ENCODE assay signal across 8 cellular contexts in the genomic region with DNA sequence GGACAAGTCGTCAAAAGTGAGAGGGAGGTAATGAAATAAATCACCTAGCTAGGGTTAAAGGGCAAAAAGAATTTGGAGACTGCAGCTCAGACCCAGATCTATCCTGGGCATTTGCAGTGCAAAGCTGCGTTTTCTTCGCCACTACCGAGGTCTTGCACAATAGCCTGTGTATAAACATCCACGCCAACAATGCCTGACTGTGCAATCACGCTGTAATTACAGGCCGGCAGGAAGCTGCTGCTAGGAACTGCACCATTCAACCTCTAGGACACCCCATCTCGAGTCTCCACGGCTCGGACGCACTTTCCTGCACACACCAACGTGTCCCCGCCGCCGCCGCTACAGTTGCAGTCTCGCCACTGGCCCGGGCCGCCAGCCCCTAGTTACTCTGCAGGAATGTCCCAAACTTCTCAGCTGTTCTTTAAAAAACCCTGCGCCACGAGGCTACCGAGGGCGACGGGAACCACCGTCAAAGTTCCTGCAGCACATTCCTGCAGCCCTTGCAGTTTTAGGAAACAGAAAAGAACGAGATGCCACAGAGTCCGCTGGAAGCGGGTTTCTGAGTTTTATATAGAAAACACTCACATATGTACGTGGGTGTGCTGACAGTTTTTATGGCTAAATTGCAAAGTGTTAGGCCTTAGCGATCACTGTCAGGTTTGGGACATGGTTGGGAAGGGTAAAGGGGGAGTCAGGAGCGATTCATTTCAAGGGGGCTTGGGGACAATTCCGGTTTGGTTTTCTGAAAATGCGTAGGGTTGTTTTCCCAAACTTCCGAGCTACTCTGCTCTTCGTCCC.
A peak's percentile ranks its signal among the peaks of the same experiment; 100 is the strongest.
DNase-seq lines count a peak whose midpoint lies in the region; ATAC-seq and TF ChIP-seq lines count a peak whose summit lies in the region.

No MANE protein-coding gene starts in this region.

- POLR2A ChIA-PET in activated naive CD8-positive, alpha-beta T cell treated with anti-CD3 and anti-CD28 coated beads, Interleukin-2, amount 10 ng/mL, durations not matched to agents 7 days and 5 days (lab: Charles Lee): interaction anchor here (0.5 to 6.8 kb wide), 21 partner anchors 10 to 1641 kb away, joined by 3 to 263 read pairs (median 5); a partner anchor contains a TSS

- H3K36me3 Mint-ChIP-seq in activated naive CD8-positive, alpha-beta T cell treated with anti-CD3 and anti-CD28 coated beads, Interleukin-2, amount 10 ng/mL, durations not matched to agents 7 days and 5 days: peaks cover 9% of the 10 kb centered on the region

- H3K4me3 ChIP-seq in HL-60 (replicated peaks; ENCODE audit: insufficient read depth, low read length) (peak overlapping the region; percentile 55), SK-N-MC (peak overlapping the region; percentile 81), ovary (peak overlapping the region; percentile 73), aorta (ENCODE audit: low read length in 2 of 2) (peak overlapping the region; percentile 90 to 96)

- H3K27ac Mint-ChIP-seq in activated naive CD8-positive, alpha-beta T cell treated with anti-CD3 and anti-CD28 coated beads, Interleukin-2, amount 10 ng/mL, durations not matched to agents 7 days and 5 days: peak overlapping the region; percentile 93

- H3K4me1 ChIP-seq in ovary (ENCODE audit: insufficient read depth) (peaks cover 34% of the 10 kb centered on the region), aorta (ENCODE audit: control insufficient read depth in 1 of 2, insufficient read depth in 2 of 2, low read length in 2 of 2) (peaks cover 4 to 7% of the 10 kb centered on the region in 2 donors)

- ATAC-seq in activated naive CD8-positive, alpha-beta T cell treated with anti-CD3 and anti-CD28 coated beads, Interleukin-2, amount 10 ng/mL, durations not matched to agents 7 days and 5 days (ENCODE audit: low read depth): peak; percentile 68
- ATAC-seq in Right ventricle myocardium superior (ENCODE audit: poor library complexity): peak; percentile 75
- peak; percentile 84 for ATAC-seq in aorta (ENCODE audit: low FRiP score)
- no peak for ATAC-seq in HG02981 (IDR thresholded peaks at IDR 0.05; ENCODE audit: unreplicated experiment)

- H3K9ac ChIP-seq in SK-N-MC (ENCODE audit: insufficient read length): peak overlapping the region; percentile 89

- intact Hi-C loops in Right ventricle myocardium superior (cut with DNase I) (loop anchor here (5.0 to 10.0 kb wide), 2 partner anchors 34 to 61 kb away; no protein-coding TSS in a partner anchor), ovary (cut with DNase I) (loop anchor here in 2 of 4 donors (2.0 to 5.0 kb wide), 2 partner anchors 27 to 34 kb away; no protein-coding TSS in a partner anchor), aorta (cut with DNase I) (loop anchor here (2.0 to 5.0 kb wide), 2 partner anchors 25 to 34 kb away; a partner anchor contains a TSS)

- H3K4me1 Mint-ChIP-seq in activated naive CD8-positive, alpha-beta T cell treated with anti-CD3 and anti-CD28 coated beads, Interleukin-2, amount 10 ng/mL, durations not matched to agents 7 days and 5 days: peaks cover 59% of the 10 kb centered on the region

- H3K4me3 Mint-ChIP-seq in activated naive CD8-positive, alpha-beta T cell treated with anti-CD3 and anti-CD28 coated beads, Interleukin-2, amount 10 ng/mL, durations not matched to agents 7 days and 5 days: peak overlapping the region; percentile 94

- no peak for TF ChIP-seq EP300 in ovary (IDR thresholded peaks at IDR 0.05)

- H3K36me3 ChIP-seq in SK-N-MC (ENCODE audit: insufficient read depth, low read length) (no peaks in the 10 kb centered on the region), ovary (no peaks in the 10 kb centered on the region), aorta (ENCODE audit: control insufficient read depth in 1 of 2, insufficient read depth in 2 of 2, low read length in 1 of 2) (no peaks in the 10 kb centered on the region)

- WGBS in ovary, 3 donors: 0 to 1% (median 0%) methylated on average over 35 of the region's 35 CpGs
- 0% methylated on average over 35 of the region's 35 CpGs for WGBS in aorta, 2 donors

- no peaks in the 10 kb centered on the region for H3K9me3 Mint-ChIP-seq in activated naive CD8-positive, alpha-beta T cell treated with anti-CD3 and anti-CD28 coated beads, Interleukin-2, amount 10 ng/mL, durations not matched to agents 7 days and 5 days

- peak; percentile 0 for TF ChIP-seq CTCF in HL-60 (IDR thresholded peaks at IDR 0.05; ENCODE audit: insufficient read depth, low read length)
- TF ChIP-seq CTCF in ovary (IDR thresholded peaks at IDR 0.05): peak in 2 of 3 donors; percentile 22 to 75

- no peaks in the 10 kb centered on the region for H3K27me3 Mint-ChIP-seq in activated naive CD8-positive, alpha-beta T cell treated with anti-CD3 and anti-CD28 coated beads, Interleukin-2, amount 10 ng/mL, durations not matched to agents 7 days and 5 days

- H3K27ac ChIP-seq in HL-60 (replicated peaks) (peak overlapping the region; percentile 74), SK-N-MC (peak overlapping the region; percentile 86), ovary (peak overlapping the region; percentile 95 to 99), aorta (ENCODE audit: low read depth in 1 of 2, low read length in 2 of 2) (peak overlapping the region; percentile 95 to 99)

- DNase-seq in GDM1 (lab: John Stamatoyannopoulos, UW): peak; percentile 31
- peak; percentile 81 to 83 for DNase-seq in HL-60 (ENCODE audit: low read depth in 1 of 2, low spot score in 1 of 2)
- DNase-seq in SK-N-MC (ENCODE audit: low read depth, low spot score): no peak
- DNase-seq in activated naive CD8-positive, alpha-beta T cell treated with anti-CD3 and anti-CD28 coated beads, Interleukin-2, amount 10 ng/mL, durations not matched to agents 7 days and 5 days: peak; percentile 76
- DNase-seq in Right ventricle myocardium superior: peak; percentile 86
- DNase-seq in ovary: peak; percentile 71 to 87 (median 75)
- DNase-seq in aorta: peak; percentile 85 to 90

- H3K9me3 ChIP-seq in SK-N-MC (ENCODE audit: low read depth, low read length): no peaks in the 10 kb centered on the region
- H3K9me3 ChIP-seq in ovary: no peaks in the 10 kb centered on the region
- no peaks in the 10 kb centered on the region for H3K9me3 ChIP-seq in aorta (ENCODE audit: control insufficient read depth, low read length)

- H3K27me3 ChIP-seq in HL-60 (ENCODE audit: insufficient read depth, poor library complexity, severe bottlenecking) (no peaks in the 10 kb centered on the region), ovary (no peaks in the 10 kb centered on the region), aorta (ENCODE audit: control insufficient read depth in 1 of 2, insufficient read depth in 2 of 2, low read length in 1 of 2) (no peaks in the 10 kb centered on the region)

- peak; percentile 79 for TF ChIP-seq POLR2A in ovary (IDR thresholded peaks at IDR 0.05)
